7 cellular contexts compared by ENCODE assay signal in the genomic region with DNA sequence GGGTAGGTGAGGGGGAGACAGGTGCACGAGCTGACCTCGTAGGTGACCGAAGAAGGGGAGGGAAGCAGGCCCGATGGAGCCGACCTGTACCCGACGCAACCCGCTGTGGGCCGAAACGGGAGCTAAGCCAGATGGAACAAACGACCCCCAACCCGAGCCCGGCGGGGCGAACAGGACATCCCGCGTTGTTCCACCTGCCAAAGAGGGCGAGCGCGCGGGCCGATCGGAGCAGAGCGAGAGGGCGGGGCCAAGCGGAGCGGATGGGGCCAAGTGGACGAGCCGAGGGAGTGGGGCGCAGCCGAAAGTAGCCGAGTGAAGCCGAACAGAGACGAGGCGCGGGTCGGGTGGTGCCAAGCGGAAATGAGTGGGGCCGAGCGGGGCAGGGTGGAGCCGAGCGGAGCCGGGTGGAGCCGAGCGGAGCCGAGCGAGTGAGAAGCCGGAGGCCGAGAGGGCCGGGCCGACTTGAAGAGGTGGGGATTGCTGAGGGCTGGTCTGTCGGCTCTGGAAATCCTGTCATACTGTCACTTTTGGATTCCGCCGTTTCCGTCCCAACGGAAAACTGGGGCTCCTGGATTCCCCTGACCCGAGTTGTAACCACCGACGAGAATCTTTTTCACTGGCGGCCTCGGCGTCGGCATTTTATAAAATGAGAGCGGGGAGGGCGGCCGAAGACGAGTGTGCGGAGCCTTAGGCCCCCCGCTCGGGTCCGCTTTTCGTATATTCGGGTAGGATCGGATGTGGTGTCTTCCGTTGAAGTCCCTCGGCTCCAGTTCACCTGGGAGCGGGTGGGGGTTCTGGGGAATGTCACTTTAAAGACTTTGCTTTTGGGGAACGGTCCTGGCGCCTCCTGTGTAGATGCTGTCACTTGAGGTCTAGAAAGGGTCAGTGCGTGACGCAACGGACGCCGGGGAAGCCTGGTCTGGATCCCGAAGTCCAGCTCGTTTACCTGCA.
DNase-seq lines count a peak whose midpoint lies in the region; ATAC-seq lines count a peak whose summit lies in the region.

No MANE protein-coding gene starts in this region.

- peak; percentile 98 for ATAC-seq in GM18502 (IDR thresholded peaks at IDR 0.05; ENCODE audit: poor library complexity, unreplicated experiment)
- ATAC-seq in HG02798 (IDR thresholded peaks at IDR 0.05; ENCODE audit: poor library complexity, unreplicated experiment): peak; percentile 98

- DNase-seq in NCI-H1694 (lab: John Stamatoyannopoulos, UW) (peak; percentile 30), cerebellar cortex (ENCODE audit: low spot score) (peak; percentile 90), islet precursor cell (peak; percentile 98)
- peak; percentile 98 for DNase-seq in activated CD4-positive, CD25-positive, alpha-beta regulatory T cell treated with anti-CD3 and anti-CD28 coated beads, Interleukin-2, amount 50 U/mL, for 72 hours
- peak; percentile 92 to 95 for DNase-seq in stimulated activated CD4-positive, alpha-beta T cell treated with anti-CD3 and anti-CD28 coated beads, Interleukin-12 subunit alpha, Interleukin-12 subunit beta, amount 100 ng/mL, for 24 hours (ENCODE audit: low read depth in 2 of 2)

Comparison
In these comparisons a context has a peak if more than half of its experiments do, and no peak if none do; other contexts are left out.
1. Peak in every context shown above with its lines: DNase-seq and ATAC-seq.
2. DNase-seq: peak in every context shown above with its lines; median percentile 98 in activated CD4-positive, CD25-positive, alpha-beta regulatory T cell treated with anti-CD3 and anti-CD28 coated beads, Interleukin-2, amount 50 U/mL, for 72 hours; 98 in islet precursor cell; 94 in stimulated activated CD4-positive, alpha-beta T cell treated with anti-CD3 and anti-CD28 coated beads, Interleukin-12 subunit alpha, Interleukin-12 subunit beta, amount 100 ng/mL, for 24 hours; 90 in cerebellar cortex; 30 in NCI-H1694.